ENCODE assay signal across 17 cellular contexts in the genomic region with DNA sequence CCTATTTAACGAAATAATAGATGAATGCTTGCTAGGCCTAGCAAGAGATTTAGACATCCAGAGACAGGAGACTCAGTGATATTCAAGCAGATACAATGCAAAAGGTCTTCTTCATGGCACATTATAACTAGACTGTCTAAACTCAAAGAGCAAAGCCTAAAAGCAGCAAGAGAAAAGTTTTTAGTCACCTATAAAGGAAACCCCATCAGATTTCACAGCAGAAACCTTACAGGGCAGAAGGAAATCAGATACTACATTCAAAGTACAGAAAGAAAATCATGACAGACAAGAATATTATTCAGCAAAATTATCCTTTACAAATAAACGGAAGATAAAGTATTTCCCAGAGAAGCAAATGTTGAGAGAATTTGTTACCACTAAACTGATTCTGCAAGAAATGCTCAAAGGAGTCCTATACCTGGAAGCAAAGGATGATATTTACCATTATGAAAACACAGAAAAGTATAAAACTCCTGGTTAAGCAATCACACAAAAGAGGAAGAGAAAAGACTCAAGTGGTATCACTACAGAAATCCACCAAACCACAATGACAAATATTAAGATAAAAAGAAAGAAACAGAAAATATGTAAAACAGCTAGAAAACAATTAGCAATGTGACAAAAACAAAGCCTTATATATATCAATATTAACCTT.
DNase-seq lines count a peak whose midpoint lies in the region; ATAC-seq and TF ChIP-seq lines count a peak whose summit lies in the region.
"Had no signal": no experiment of that assay in that cellular context is flagged by ENCODE, and none has a peak within 500 bp of the region (broad histone marks: within the 10 kb centered on the region; RNA-seq: fewer than 3 reads in every experiment).

No MANE protein-coding gene starts in this region.

- TF ChIP-seq CTCF in glutamatergic neuron (IDR thresholded peaks at IDR 0.05; ENCODE audit: partially characterized antibody, unreplicated experiment) = no peak

- ATAC-seq in GM18502 (IDR thresholded peaks at IDR 0.05; ENCODE audit: poor library complexity, unreplicated experiment) (peak; percentile 83), GM19438 (IDR thresholded peaks at IDR 0.05; ENCODE audit: low read depth, unreplicated experiment) (peak; percentile 51), HG02938 (IDR thresholded peaks at IDR 0.05; ENCODE audit: unreplicated experiment) (peak; percentile 89), HG03469 (IDR thresholded peaks at IDR 0.05; ENCODE audit: unreplicated experiment) (peak; percentile 83)
- ATAC-seq: activated CD4-positive, alpha-beta T cell treated with anti-CD3 and anti-CD28 coated beads for 36 hours; K562 had no signal

- H3K27me3 Mint-ChIP-seq in glutamatergic neuron (ENCODE audit: unreplicated experiment) = no peaks in the 10 kb centered on the region
- H3K27me3 Mint-ChIP-seq: activated CD4-positive, alpha-beta T cell treated with anti-CD3 and anti-CD28 coated beads for 36 hours had no signal

- no peak overlapping the region for H3K4me3 Mint-ChIP-seq in glutamatergic neuron (ENCODE audit: unreplicated experiment)
- H3K4me3 Mint-ChIP-seq: activated CD4-positive, alpha-beta T cell treated with anti-CD3 and anti-CD28 coated beads for 36 hours; nephron progenitor cell; T-helper 1 cell treated with Interleukin-12 subunit alpha and Interleukin-12 subunit beta and Interleukin-4 antibody, amounts not matched to agents 30 μg/mL and 1 μg/mL, for 36 hours had no signal

- peaks cover 14% of the 10 kb centered on the region for H3K36me3 Mint-ChIP-seq in glutamatergic neuron (ENCODE audit: unreplicated experiment)

- H3K4me1 Mint-ChIP-seq in glutamatergic neuron (ENCODE audit: low read depth, unreplicated experiment) = no peaks in the 10 kb centered on the region
- H3K4me1 Mint-ChIP-seq: activated CD4-positive, alpha-beta T cell treated with anti-CD3 and anti-CD28 coated beads for 36 hours; nephron progenitor cell had no signal

- no peak overlapping the region for H3K27ac Mint-ChIP-seq in glutamatergic neuron (ENCODE audit: unreplicated experiment)
- H3K27ac Mint-ChIP-seq: activated CD4-positive, alpha-beta T cell treated with anti-CD3 and anti-CD28 coated beads for 36 hours; nephron progenitor cell; T-helper 1 cell treated with Interleukin-12 subunit alpha and Interleukin-12 subunit beta and Interleukin-4 antibody, amounts not matched to agents 30 μg/mL and 1 μg/mL, for 36 hours had no signal

- no peaks in the 10 kb centered on the region for H3K9me3 Mint-ChIP-seq in glutamatergic neuron (ENCODE audit: unreplicated experiment)

- no peak for DNase-seq in activated CD4-positive, alpha-beta T cell treated with anti-CD3 and anti-CD28 coated beads for 48 hours
- DNase-seq in AG08395 (ENCODE audit: low spot score) (no peak), HuH-7 (ENCODE audit: low spot score) (no peak), glutamatergic neuron (no peak)
- DNase-seq: activated CD4-positive, alpha-beta T cell treated with anti-CD3 and anti-CD28 coated beads for 36 hours; colonic mucosa; NCI-H1694; NCI-H524; nephron progenitor cell; retina; tibial artery had no signal
